20 cellular contexts compared by ENCODE assay signal in the genomic region with DNA sequence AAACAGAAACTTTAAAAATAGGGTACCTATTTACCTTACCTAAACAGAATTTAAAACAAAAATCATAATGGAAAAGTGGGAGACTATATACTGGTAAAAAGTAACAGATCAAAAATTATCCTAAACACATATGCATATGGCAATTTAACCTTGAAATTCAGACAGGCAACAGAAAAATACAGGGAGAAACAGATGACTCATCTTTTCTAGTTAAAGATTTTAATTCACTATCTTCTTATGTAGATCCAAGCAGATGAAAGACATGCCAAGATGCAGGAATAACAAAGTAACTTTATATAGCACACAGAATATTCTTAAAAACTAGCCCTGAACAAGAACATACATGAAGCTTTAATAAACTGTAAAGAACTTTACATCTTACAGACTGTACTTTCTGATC. TPM values are rescaled to one million over a fixed set of nuclear protein-coding genes. Genes with fewer than 3 reads are reported as not detected.
DNase-seq lines count a peak whose midpoint lies in the region; ATAC-seq, FAIRE-seq and TF ChIP-seq lines count a peak whose summit lies in the region.
"Had no signal": no experiment of that assay in that cellular context is flagged by ENCODE, and none has a peak within 500 bp of the region (broad histone marks: within the 10 kb centered on the region; RNA-seq: fewer than 3 reads in every experiment).

No MANE protein-coding gene starts in this region.

- intact Hi-C loops in K562 (cut with micrococcal nuclease) (no loop called here), esophagus squamous epithelium (cut with DNase I) (no loop called here)

- H3K4me2 ChIP-seq in K562 (ENCODE audit: insufficient read depth, low read length) = no peak overlapping the region
- H3K4me2 ChIP-seq in keratinocyte (ENCODE audit: control insufficient read depth, extremely low read depth, insufficient read depth, low read depth, low read length) = no peak overlapping the region

- H3K27ac Mint-ChIP-seq in HFFc6 = 0 out of 2 replicates have a peak overlapping the region, but pooled peaks have one; percentile 2

- H3K9me3 ChIP-seq in K562 (replicated peaks; ENCODE audit: control insufficient read depth, insufficient read depth, low read depth, low read length) (no peaks in the 10 kb centered on the region), keratinocyte (ENCODE audit: control insufficient read depth, low read depth, low read length) (no peaks in the 10 kb centered on the region), esophagus squamous epithelium (no peaks in the 10 kb centered on the region)

- no peaks in the 10 kb centered on the region for H3K27me3 ChIP-seq in K562 (ENCODE audit: control insufficient read depth in 2 of 2, insufficient read depth in 2 of 2, low read length in 2 of 2)
- no peaks in the 10 kb centered on the region for H3K27me3 ChIP-seq in keratinocyte (ENCODE audit: control insufficient read depth, extremely low read depth, insufficient read depth, low read length)
- no peaks in the 10 kb centered on the region for H3K27me3 ChIP-seq in esophagus squamous epithelium

- H3K9me1 ChIP-seq in K562 (ENCODE audit: control insufficient read depth, insufficient read depth, low read length) = no peaks in the 10 kb centered on the region
- no peaks in the 10 kb centered on the region for H3K9me1 ChIP-seq in keratinocyte (ENCODE audit: control insufficient read depth, extremely low read depth, insufficient read depth, low read length)

- H3K9ac ChIP-seq in K562 (ENCODE audit: insufficient read depth in 1 of 2, low read depth in 2 of 2, low read length in 2 of 2) (no peak overlapping the region), keratinocyte (ENCODE audit: control insufficient read depth, extremely low read depth, insufficient read depth, low read length) (no peak overlapping the region)

- peaks cover 9% of the 10 kb centered on the region; the same call in 1 of the 2 replicates for H3K36me3 Mint-ChIP-seq in HFFc6 (ENCODE audit: low read depth)

- H3K79me2 ChIP-seq in K562 (ENCODE audit: control insufficient read depth, insufficient read depth, low read length) (peaks cover 71% of the 10 kb centered on the region), keratinocyte (ENCODE audit: control insufficient read depth, insufficient read depth, low read length) (peaks cover 57% of the 10 kb centered on the region)

- H3K4me1 ChIP-seq in K562 (replicated peaks in 1 of 2; ENCODE audit: control insufficient read depth in 2 of 2, insufficient read depth in 2 of 2, low read length in 2 of 2) (no peaks in the 10 kb centered on the region), keratinocyte (ENCODE audit: control insufficient read depth, extremely low read depth, insufficient read depth, low read length) (no peaks in the 10 kb centered on the region), esophagus squamous epithelium (no peaks in the 10 kb centered on the region)

- H2AFZ ChIP-seq in K562 (ENCODE audit: low read depth, low read length) = no peak overlapping the region
- H2AFZ ChIP-seq in keratinocyte (ENCODE audit: control insufficient read depth, low read length) = no peak overlapping the region

- H3K9me3 Mint-ChIP-seq in HFFc6 = no peaks in the 10 kb centered on the region
- H3K9me3 Mint-ChIP-seq: CD14-positive monocyte had no signal

- BruUV-seq in K562 (replicated peaks; lab: Mats Ljungman, UMichigan) = no TSS peak

- H3K36me3 ChIP-seq in K562 (ENCODE audit: control insufficient read depth, insufficient read depth, low read length) (peaks cover 78% of the 10 kb centered on the region), keratinocyte (ENCODE audit: control insufficient read depth in 2 of 2, extremely low read depth in 1 of 2, insufficient read depth in 2 of 2, low read length in 2 of 2) (peaks cover 2 to 9% of the 10 kb centered on the region in 2 experiments), esophagus squamous epithelium (peaks cover 0 to 42% (median 2%) of the 10 kb centered on the region in 3 donors)

- no peak for TF ChIP-seq EP300 in K562 (IDR thresholded peaks at IDR 0.05; ENCODE audit: low read length)

- dilution Hi-C loops in keratinocyte (cut with MboI; ENCODE audit: extremely low pct_ligation_motif_present, low sequenced_read_pairs) = no loop called here

- TF ChIP-seq POLR2A in K562 (conservative IDR thresholded peaks at IDR 0.05) (no peak), esophagus squamous epithelium (IDR thresholded peaks at IDR 0.05) (no peak)

- no peak overlapping the region for H3K4me3 Mint-ChIP-seq in HFFc6
- H3K4me3 Mint-ChIP-seq: CD14-positive monocyte had no signal

- in situ Hi-C loops in K562 (cut with MboI) = no loop called here

- POLR2A ChIA-PET in K562 (lab: Yijun Ruan, JAX) = no interaction called here

- TF ChIP-seq RAD21 in K562 (CRISPR knock-in tag; conservative IDR thresholded peaks at IDR 0.05 in 1 of 2, IDR thresholded peaks at IDR 0.05 in 1 of 2) = no peak

- peaks cover 17% of the 10 kb centered on the region for H3K4me1 Mint-ChIP-seq in HFFc6 (ENCODE audit: low read depth)
- H3K4me1 Mint-ChIP-seq: CD14-positive monocyte had no signal

- TF ChIP-seq CTCF in HFFc6 (IDR thresholded peaks at IDR 0.05) (no peak), K562 (IDR thresholded peaks at IDR 0.05 in 2 of 3, conservative IDR thresholded peaks at IDR 0.05 in 1 of 3; ENCODE audit: insufficient read depth in 2 of 3, low read depth in 1 of 3, low read length in 3 of 3) (no peak), keratinocyte (optimal IDR thresholded peaks at IDR 0.05 in 1 of 3, IDR thresholded peaks at IDR 0.05 in 1 of 3, conservative IDR thresholded peaks at IDR 0.05 in 1 of 3; ENCODE audit: extremely low read depth in 1 of 3, insufficient read depth in 2 of 3, low read length in 3 of 3) (no peak), esophagus squamous epithelium (IDR thresholded peaks at IDR 0.05) (no peak)

- H4K20me1 ChIP-seq in K562 (replicated peaks; ENCODE audit: control insufficient read depth, insufficient read depth, low read length) = no peaks in the 10 kb centered on the region
- peaks cover 3% of the 10 kb centered on the region for H4K20me1 ChIP-seq in keratinocyte (ENCODE audit: control insufficient read depth, extremely low read depth, insufficient read depth, low read length)

- no peak for FAIRE-seq in K562 (lab: Jason Lieb, UNC)
- FAIRE-seq in keratinocyte (lab: Jason Lieb, UNC) = peak; percentile 20
- FAIRE-seq: HTR-8/SVneo, RCC 7860 had no signal

- CTCF ChIA-PET in K562 (lab: Yijun Ruan, JAX; ENCODE audit: low intra/inter-chr PET ratio) = no interaction called here

- ATAC-seq in K562 = no peak

- DNase-seq in AG08395 (ENCODE audit: low spot score) (peak; percentile 8), HFFc6 (no peak), K562 (ENCODE audit: extremely low read depth in 1 of 4, low spot score in 3 of 4) (no peak), keratinocyte (ENCODE audit: low read depth, low spot score) (no peak), esophagus squamous epithelium (lab: John Stamatoyannopoulos, UW) (no peak), NCI-H524 treated with DMSO at 0.1 percent for 48 hours (lab: John Stamatoyannopoulos, UW) (no peak), caudate nucleus (lab: John Stamatoyannopoulos, UW) (no peak)
- DNase-seq: AML-193; DMS 273 treated with DMSO at 0.1 percent for 48 hours; DND-41; H7; NCI-H1105; NCI-H1694; NCI-H2081 treated with DMSO at 0.1 percent for 48 hours; NCI-H446 treated with DMSO at 0.1 percent for 48 hours; NK-92 treated with Interleukin-12 subunit alpha and Interleukin-12 subunit beta, amount 100 ng/mL, for 24 hours; Right ventricle myocardium superior had no signal

- no peak overlapping the region for H3K27ac ChIP-seq in K562 (ENCODE audit: extremely low read depth, low read depth, low read length)
- no peak overlapping the region for H3K27ac ChIP-seq in keratinocyte (ENCODE audit: control insufficient read depth, insufficient read depth, low read length)
- H3K27ac ChIP-seq in esophagus squamous epithelium = no peak overlapping the region
- H3K27ac ChIP-seq in caudate nucleus (ENCODE audit: low read depth, low read length) = no peak overlapping the region

- H3K4me3 ChIP-seq in K562 = no peak overlapping the region
- H3K4me3 ChIP-seq in keratinocyte (ENCODE audit: control insufficient read depth in 2 of 3, extremely low read depth in 1 of 3, insufficient read depth in 2 of 3, low read depth in 1 of 3, low read length in 3 of 3) = no peak overlapping the region
- H3K4me3 ChIP-seq in esophagus squamous epithelium = no peak overlapping the region

- no peaks in the 10 kb centered on the region for H3K27me3 Mint-ChIP-seq in HFFc6 (ENCODE audit: insufficient read depth)

RNA-seq across cellular contexts. Expression of a gene that starts 31.0 kb away (rescaled TPM):
- total RNA-seq in HFFc6 (2021; fragmentation: NEBNext Ultra II Directional; extraction: Animal tissue kit (Norgen Biotek cat#: 25700)) = 100 to 1,000 TPM in 3 of 6 experiments, 10 to 100 TPM in 3; 88.8 to 105 (median 99.1) TPM
- 282 and 367 TPM in 2 replicates for total RNA-seq in K562 (2011; cell fraction: chromatin; rRNA removed; ENCODE audit: low replicate concordance)
- 174 and 192 TPM in 2 replicates for total RNA-seq in K562 (2011; cell fraction: nucleolus; rRNA removed)
- 193 and 254 TPM in 2 replicates for total RNA-seq in K562 (2011; cell fraction: nucleoplasm; rRNA removed)
- total RNA-seq in K562 (2014; rRNA removed) = 209 and 304 TPM in 2 replicates
- 266 and 313 TPM in 2 replicates for total RNA-seq in K562 (2014; rRNA removed; fragmentation: Illumina TruSeq; extraction: Trizol)
- total RNA-seq in K562 (2015; rRNA removed; fragmentation: Illumina TruSeq; extraction: Trizol) = 254 and 279 TPM in 2 replicates
- 226 and 243 TPM in 2 replicates for total RNA-seq in K562 (2021)
- polyA plus RNA-seq in K562 (2011; rRNA removed) = 253 and 264 TPM in 2 replicates
- 129 and 140 TPM in 2 replicates for polyA plus RNA-seq in K562 (2011; cell fraction: cytosol; rRNA removed)
- polyA plus RNA-seq in K562 (2011; cell fraction: nucleus; rRNA removed) = 330 and 356 TPM in 2 replicates
- polyA plus RNA-seq in K562 (2012) = 99.7 and 137 TPM in 2 replicates
- 165 and 245 TPM in 2 replicates for polyA plus RNA-seq in K562 (2014; fragmentation: Illumina TruSeq; extraction: Trizol)
- 100 to 1,000 TPM; 168 to 190 TPM for polyA plus RNA-seq in K562 (2014; fragmentation: Nextera tagmentation; extraction: Ambion mirVana)
- 220 and 276 TPM in 2 replicates for polyA plus RNA-seq in K562 (2014; rRNA removed)
- polyA minus RNA-seq in K562 (2011; rRNA and poly(A)+ RNA removed) = 497 and 561 TPM in 2 replicates
- polyA minus RNA-seq in K562 (2011; cell fraction: cytosol; rRNA and poly(A)+ RNA removed) = 124 and 173 TPM in 2 replicates
- polyA minus RNA-seq in K562 (2011; cell fraction: nucleus; rRNA and poly(A)+ RNA removed) = 304 and 434 TPM in 2 replicates
- polyA plus RNA-seq in keratinocyte = 85.9 to 121 TPM (median 104 TPM) in 3 replicates
- polyA plus RNA-seq in keratinocyte (2011; ENCODE audit: low read depth) = 196 TPM
- 66.0 and 102 TPM in 2 replicates for polyA plus RNA-seq in keratinocyte (2011; cell fraction: cytosol; rRNA removed)
- 125 and 128 TPM in 2 replicates for polyA plus RNA-seq in keratinocyte (2011; cell fraction: nucleus; rRNA removed)
- polyA plus RNA-seq in keratinocyte (2012; ENCODE audit: low replicate concordance) = 57.4 and 75.8 TPM in 2 replicates
- 287 to 471 TPM (median 376 TPM) in 3 replicates for polyA minus RNA-seq in keratinocyte
- 90.9 TPM for polyA minus RNA-seq in keratinocyte (2011; cell fraction: cytosol; rRNA and poly(A)+ RNA removed)
- polyA minus RNA-seq in keratinocyte (2011; cell fraction: nucleus; rRNA and poly(A)+ RNA removed) = 123 and 182 TPM in 2 replicates
- 100 to 1,000 TPM in 2 of 4 donors, 10 to 100 TPM in 2; 90.8 to 123 (median 99.6) TPM for total RNA-seq in esophagus squamous epithelium

RNA-seq across cellular contexts. Expression of a gene that starts 32.1 kb away (rescaled TPM):
- 10 to 100 TPM in 5 of 6 experiments, 1 to 10 TPM in 1; 9.2 to 32.0 (median 24.3) TPM for total RNA-seq in HFFc6 (2021; fragmentation: NEBNext Ultra II Directional; extraction: Animal tissue kit (Norgen Biotek cat#: 25700))
- 37.7 and 85.6 TPM in 2 replicates for total RNA-seq in K562 (2011; cell fraction: chromatin; rRNA removed; ENCODE audit: low replicate concordance)
- total RNA-seq in K562 (2011; cell fraction: nucleolus; rRNA removed) = 35.0 and 38.3 TPM in 2 replicates
- total RNA-seq in K562 (2011; cell fraction: nucleoplasm; rRNA removed) = 49.1 and 73.5 TPM in 2 replicates
- total RNA-seq in K562 (2014; rRNA removed) = 16.9 and 19.2 TPM in 2 replicates
- total RNA-seq in K562 (2014; rRNA removed; fragmentation: Illumina TruSeq; extraction: Trizol) = 42.9 and 44.1 TPM in 2 replicates
- 33.1 and 37.2 TPM in 2 replicates for total RNA-seq in K562 (2015; rRNA removed; fragmentation: Illumina TruSeq; extraction: Trizol)
- 31.5 and 33.9 TPM in 2 replicates for total RNA-seq in K562 (2021)
- polyA plus RNA-seq in K562 (2011; rRNA removed) = 86.6 and 98.5 TPM in 2 replicates
- polyA plus RNA-seq in K562 (2011; cell fraction: cytosol; rRNA removed) = 29.3 and 122 TPM in 2 replicates
- 48.8 and 82.9 TPM in 2 replicates for polyA plus RNA-seq in K562 (2011; cell fraction: nucleus; rRNA removed)
- polyA plus RNA-seq in K562 (2012) = 28.9 and 43.3 TPM in 2 replicates
- 35.2 and 42.2 TPM in 2 replicates for polyA plus RNA-seq in K562 (2014; fragmentation: Illumina TruSeq; extraction: Trizol)
- 10 to 100 TPM; 27.4 to 29.6 TPM for polyA plus RNA-seq in K562 (2014; fragmentation: Nextera tagmentation; extraction: Ambion mirVana)
- polyA plus RNA-seq in K562 (2014; rRNA removed) = 28.8 and 36.2 TPM in 2 replicates
- polyA minus RNA-seq in K562 (2011; rRNA and poly(A)+ RNA removed) = 52.4 and 62.2 TPM in 2 replicates
- 20.6 and 34.5 TPM in 2 replicates for polyA minus RNA-seq in K562 (2011; cell fraction: cytosol; rRNA and poly(A)+ RNA removed)
- 23.0 and 38.1 TPM in 2 replicates for polyA minus RNA-seq in K562 (2011; cell fraction: nucleus; rRNA and poly(A)+ RNA removed)
- 21.9 to 52.5 TPM (median 41.4 TPM) in 3 replicates for polyA plus RNA-seq in keratinocyte
- polyA plus RNA-seq in keratinocyte (2011; ENCODE audit: low read depth) = 11.1 TPM
- 29.6 and 35.9 TPM in 2 replicates for polyA plus RNA-seq in keratinocyte (2011; cell fraction: cytosol; rRNA removed)
- 35.2 and 57.2 TPM in 2 replicates for polyA plus RNA-seq in keratinocyte (2011; cell fraction: nucleus; rRNA removed)
- 9.5 and 11.9 TPM in 2 replicates for polyA plus RNA-seq in keratinocyte (2012; ENCODE audit: low replicate concordance)
- polyA minus RNA-seq in keratinocyte = 7.2 to 22.6 TPM (median 13.1 TPM) in 3 replicates
- polyA minus RNA-seq in keratinocyte (2011; cell fraction: cytosol; rRNA and poly(A)+ RNA removed) = 8.8 TPM
- 6.5 and 12.3 TPM in 2 replicates for polyA minus RNA-seq in keratinocyte (2011; cell fraction: nucleus; rRNA and poly(A)+ RNA removed)
- 10 to 100 TPM in 3 of 4 donors, 1 to 10 TPM in 1; 7.7 to 24.2 (median 19.0) TPM for total RNA-seq in esophagus squamous epithelium
